Comparison of ENCODE assay signal across 1 cellular context in the genomic region with DNA sequence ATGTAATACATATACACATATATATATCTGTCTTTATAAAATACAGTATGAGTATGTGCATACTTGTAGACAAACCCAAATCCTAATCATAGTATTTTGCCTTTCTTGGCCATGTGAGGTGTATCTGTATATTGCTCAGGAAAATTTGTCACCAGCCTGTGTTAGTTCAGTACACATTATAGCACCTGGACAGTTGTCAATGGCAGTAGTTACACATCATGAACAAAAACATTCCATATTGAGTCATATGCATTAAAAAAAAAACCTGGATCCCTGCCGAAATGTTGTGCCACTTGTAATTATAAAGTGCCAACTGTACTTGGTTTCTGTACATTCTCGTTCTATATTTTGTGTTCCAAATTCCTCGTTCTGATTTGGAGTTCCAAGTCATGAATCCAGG.
TF ChIP-seq lines count a peak whose summit lies in the region.

No MANE protein-coding gene starts in this region.

TF ChIP-seq in SK-N-SH, 30 proteins besides CTCF, POLR2A, EP300 and RAD21 (continued from another document):
- TF ChIP-seq, protein P1, sequence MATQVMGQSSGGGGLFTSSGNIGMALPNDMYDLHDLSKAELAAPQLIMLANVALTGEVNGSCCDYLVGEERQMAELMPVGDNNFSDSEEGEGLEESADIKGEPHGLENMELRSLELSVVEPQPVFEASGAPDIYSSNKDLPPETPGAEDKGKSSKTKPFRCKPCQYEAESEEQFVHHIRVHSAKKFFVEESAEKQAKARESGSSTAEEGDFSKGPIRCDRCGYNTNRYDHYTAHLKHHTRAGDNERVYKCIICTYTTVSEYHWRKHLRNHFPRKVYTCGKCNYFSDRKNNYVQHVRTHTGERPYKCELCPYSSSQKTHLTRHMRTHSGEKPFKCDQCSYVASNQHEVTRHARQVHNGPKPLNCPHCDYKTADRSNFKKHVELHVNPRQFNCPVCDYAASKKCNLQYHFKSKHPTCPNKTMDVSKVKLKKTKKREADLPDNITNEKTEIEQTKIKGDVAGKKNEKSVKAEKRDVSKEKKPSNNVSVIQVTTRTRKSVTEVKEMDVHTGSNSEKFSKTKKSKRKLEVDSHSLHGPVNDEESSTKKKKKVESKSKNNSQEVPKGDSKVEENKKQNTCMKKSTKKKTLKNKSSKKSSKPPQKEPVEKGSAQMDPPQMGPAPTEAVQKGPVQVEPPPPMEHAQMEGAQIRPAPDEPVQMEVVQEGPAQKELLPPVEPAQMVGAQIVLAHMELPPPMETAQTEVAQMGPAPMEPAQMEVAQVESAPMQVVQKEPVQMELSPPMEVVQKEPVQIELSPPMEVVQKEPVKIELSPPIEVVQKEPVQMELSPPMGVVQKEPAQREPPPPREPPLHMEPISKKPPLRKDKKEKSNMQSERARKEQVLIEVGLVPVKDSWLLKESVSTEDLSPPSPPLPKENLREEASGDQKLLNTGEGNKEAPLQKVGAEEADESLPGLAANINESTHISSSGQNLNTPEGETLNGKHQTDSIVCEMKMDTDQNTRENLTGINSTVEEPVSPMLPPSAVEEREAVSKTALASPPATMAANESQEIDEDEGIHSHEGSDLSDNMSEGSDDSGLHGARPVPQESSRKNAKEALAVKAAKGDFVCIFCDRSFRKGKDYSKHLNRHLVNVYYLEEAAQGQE (IDR thresholded peaks at IDR 0.05; ENCODE audit: low read depth, low read length), result no peak
- TF ChIP-seq RFX5 (IDR thresholded peaks at IDR 0.05; ENCODE audit: low read length) (no peak), GABPA (IDR thresholded peaks at IDR 0.05; ENCODE audit: low read depth) (no peak)
